ENCODE assay signal across 26 cellular contexts in genomic region chr13:20054586-20054985, GRCh38.
DNase-seq lines count a peak whose midpoint lies in the region; ATAC-seq and TF ChIP-seq lines count a peak whose summit lies in the region.
"Had no signal": no experiment of that assay in that cellular context is flagged by ENCODE, and none has a peak within 500 bp of the region (broad histone marks: within the 10 kb centered on the region; RNA-seq: fewer than 3 reads in every experiment).

No MANE protein-coding gene starts in this region.

- no peak for TF ChIP-seq CTCF in activated CD8-positive, alpha-beta T cell treated with anti-CD3 and anti-CD28 coated beads for 36 hours (IDR thresholded peaks at IDR 0.05)
- TF ChIP-seq CTCF in progenitor cell of endocrine pancreas (IDR thresholded peaks at IDR 0.05; ENCODE audit: unreplicated experiment) (no peak), RWPE1 (conservative IDR thresholded peaks at IDR 0.05; ENCODE audit: low read depth) (no peak)

- ATAC-seq in activated CD8-positive, alpha-beta T cell treated with anti-CD3 and anti-CD28 coated beads for 36 hours = no peak
- ATAC-seq in activated CD8-positive, alpha-beta T cell treated with anti-CD3 and anti-CD28 coated beads, Interleukin-2, amount 10 ng/mL, durations not matched to agents 7 days and 5 days = no peak
- ATAC-seq in HG03460 (IDR thresholded peaks at IDR 0.05; ENCODE audit: unreplicated experiment) (no peak), HG02970 (IDR thresholded peaks at IDR 0.05; ENCODE audit: low FRiP score, unreplicated experiment) (no peak)
- ATAC-seq: PC-3, Right ventricle myocardium inferior, SK-N-SH treated with all-trans-retinoic acid at 6 μM for 48 hours had no signal

- no peak overlapping the region for H3K27ac ChIP-seq in RWPE1
- H3K27ac ChIP-seq: GM23248 had no signal

- POLR2A ChIA-PET in activated CD8-positive, alpha-beta T cell treated with anti-CD3 and anti-CD28 coated beads for 36 hours (lab: Charles Lee) = no interaction called here
- POLR2A ChIA-PET in activated CD8-positive, alpha-beta T cell treated with anti-CD3 and anti-CD28 coated beads, Interleukin-2, amount 10 ng/mL, durations not matched to agents 7 days and 5 days (lab: Charles Lee) = no interaction called here
- POLR2A ChIA-PET in RWPE1 (lab: Yijun Ruan, JAX; ENCODE audit: low non-redundant PET) = no interaction called here

- no peaks in the 10 kb centered on the region for H3K9me3 Mint-ChIP-seq in activated CD8-positive, alpha-beta T cell treated with anti-CD3 and anti-CD28 coated beads for 36 hours
- H3K9me3 Mint-ChIP-seq in activated CD8-positive, alpha-beta T cell treated with anti-CD3 and anti-CD28 coated beads, Interleukin-2, amount 10 ng/mL, durations not matched to agents 7 days and 5 days (ENCODE audit: insufficient read depth) = no peaks in the 10 kb centered on the region
- H3K9me3 Mint-ChIP-seq in progenitor cell of endocrine pancreas (ENCODE audit: low read depth) = no peaks in the 10 kb centered on the region
- H3K9me3 Mint-ChIP-seq: CD14-positive monocyte had no signal

- intact Hi-C loops in activated CD8-positive, alpha-beta T cell treated with anti-CD3 and anti-CD28 coated beads for 36 hours (cut with micrococcal nuclease) = no loop called here

- CTCF ChIA-PET in activated CD8-positive, alpha-beta T cell treated with anti-CD3 and anti-CD28 coated beads for 36 hours (lab: Charles Lee) = no interaction called here
- CTCF ChIA-PET in activated CD8-positive, alpha-beta T cell treated with anti-CD3 and anti-CD28 coated beads, Interleukin-2, amount 10 ng/mL, durations not matched to agents 7 days and 5 days (lab: Charles Lee) = no interaction called here
- CTCF ChIA-PET in RWPE1 (lab: Yijun Ruan, JAX) = no interaction called here

- peaks cover 39% of the 10 kb centered on the region for H3K36me3 Mint-ChIP-seq in activated CD8-positive, alpha-beta T cell treated with anti-CD3 and anti-CD28 coated beads for 36 hours (ENCODE audit: low read depth)
- H3K36me3 Mint-ChIP-seq in activated CD8-positive, alpha-beta T cell treated with anti-CD3 and anti-CD28 coated beads, Interleukin-2, amount 10 ng/mL, durations not matched to agents 7 days and 5 days (ENCODE audit: low read depth) = peaks cover 40% of the 10 kb centered on the region
- H3K36me3 Mint-ChIP-seq in progenitor cell of endocrine pancreas (ENCODE audit: insufficient read depth) = peaks cover 31% of the 10 kb centered on the region

- H3K4me1 Mint-ChIP-seq in activated CD8-positive, alpha-beta T cell treated with anti-CD3 and anti-CD28 coated beads for 36 hours (ENCODE audit: low read depth) = peaks cover 6% of the 10 kb centered on the region
- H3K4me1 Mint-ChIP-seq in activated CD8-positive, alpha-beta T cell treated with anti-CD3 and anti-CD28 coated beads, Interleukin-2, amount 10 ng/mL, durations not matched to agents 7 days and 5 days (ENCODE audit: low read depth) = peaks cover 17% of the 10 kb centered on the region
- peaks cover under 1% of the 10 kb centered on the region for H3K4me1 Mint-ChIP-seq in progenitor cell of endocrine pancreas (ENCODE audit: low read depth)

- H3K4me3 Mint-ChIP-seq in activated CD8-positive, alpha-beta T cell treated with anti-CD3 and anti-CD28 coated beads for 36 hours = no peak overlapping the region
- H3K4me3 Mint-ChIP-seq in activated CD8-positive, alpha-beta T cell treated with anti-CD3 and anti-CD28 coated beads, Interleukin-2, amount 10 ng/mL, durations not matched to agents 7 days and 5 days = no peak overlapping the region
- H3K4me3 Mint-ChIP-seq in progenitor cell of endocrine pancreas (ENCODE audit: low read depth) = no peak overlapping the region
- H3K4me3 Mint-ChIP-seq: CD14-positive monocyte had no signal

- H3K27me3 Mint-ChIP-seq in activated CD8-positive, alpha-beta T cell treated with anti-CD3 and anti-CD28 coated beads for 36 hours = no peaks in the 10 kb centered on the region
- H3K27me3 Mint-ChIP-seq in activated CD8-positive, alpha-beta T cell treated with anti-CD3 and anti-CD28 coated beads, Interleukin-2, amount 10 ng/mL, durations not matched to agents 7 days and 5 days (ENCODE audit: low read depth) = no peaks in the 10 kb centered on the region
- no peaks in the 10 kb centered on the region for H3K27me3 Mint-ChIP-seq in progenitor cell of endocrine pancreas

- peak overlapping the region; percentile 11 for H3K27ac Mint-ChIP-seq in activated CD8-positive, alpha-beta T cell treated with anti-CD3 and anti-CD28 coated beads for 36 hours
- H3K27ac Mint-ChIP-seq in activated CD8-positive, alpha-beta T cell treated with anti-CD3 and anti-CD28 coated beads, Interleukin-2, amount 10 ng/mL, durations not matched to agents 7 days and 5 days = no peak overlapping the region
- peak overlapping the region; percentile 72 for H3K27ac Mint-ChIP-seq in progenitor cell of endocrine pancreas

- no peak for DNase-seq in activated CD8-positive, alpha-beta T cell treated with anti-CD3 and anti-CD28 coated beads for 36 hours
- DNase-seq in activated CD8-positive, alpha-beta T cell treated with anti-CD3 and anti-CD28 coated beads, Interleukin-2, amount 10 ng/mL, durations not matched to agents 7 days and 5 days = no peak
- DNase-seq in amniotic epithelial cell (ENCODE audit: low read depth) = peak; percentile 40
- peak; percentile 19 for DNase-seq in iris pigment epithelial cell (ENCODE audit: low read depth)
- no peak for DNase-seq in progenitor cell of endocrine pancreas (ENCODE audit: low spot score, unreplicated experiment)
- no peak for DNase-seq in RWPE1 (ENCODE audit: low spot score)
- DNase-seq: 8988T; ACHN; BE2C; DMS53; GM23248; HCEC 1CT; KBM-7; MV-4-11; NCI-H1105; NCI-H1436 treated with DMSO at 0.1 percent for 48 hours; NCI-H187 treated with DMSO at 0.1 percent for 48 hours; NCI-H524 treated with DMSO at 0.1 percent for 48 hours; NCI-H82; NK-92 treated with Interleukin-12 subunit alpha and Interleukin-12 subunit beta, amount 100 ng/mL, for 24 hours; PC-3 had no signal

Comparison
In these comparisons a context has a peak if more than half of its experiments do, and no peak if none do; other contexts are left out.
1. DNase-seq: peak in amniotic epithelial cell (single experiment) and iris pigment epithelial cell (single experiment); none in activated CD8-positive, alpha-beta T cell treated with anti-CD3 and anti-CD28 coated beads for 36 hours (single experiment), activated CD8-positive, alpha-beta T cell treated with anti-CD3 and anti-CD28 coated beads, Interleukin-2, amount 10 ng/mL, durations not matched to agents 7 days and 5 days (single experiment), progenitor cell of endocrine pancreas (single experiment) and RWPE1 (single experiment).